In genomic region chrX:142688256-142688655, GRCh38 we compare ENCODE assay signal across 6 cellular contexts.
"Had no signal": no experiment of that assay in that cellular context is flagged by ENCODE, and none has a peak within 500 bp of the region (broad histone marks: within the 10 kb centered on the region; RNA-seq: fewer than 3 reads in every experiment).

No MANE protein-coding gene starts in this region.

- DNase-seq: IMR-90, KBM-7, KG1 had no signal

- H3K4me2 ChIP-seq: KMS-11 had no signal

- H3K9ac ChIP-seq: KMS-11 had no signal

- FAIRE-seq: HTR-8/SVneo had no signal

- H3K27ac ChIP-seq: HL-60, KMS-11 had no signal
